8 cellular contexts compared by ENCODE assay signal in the genomic region with DNA sequence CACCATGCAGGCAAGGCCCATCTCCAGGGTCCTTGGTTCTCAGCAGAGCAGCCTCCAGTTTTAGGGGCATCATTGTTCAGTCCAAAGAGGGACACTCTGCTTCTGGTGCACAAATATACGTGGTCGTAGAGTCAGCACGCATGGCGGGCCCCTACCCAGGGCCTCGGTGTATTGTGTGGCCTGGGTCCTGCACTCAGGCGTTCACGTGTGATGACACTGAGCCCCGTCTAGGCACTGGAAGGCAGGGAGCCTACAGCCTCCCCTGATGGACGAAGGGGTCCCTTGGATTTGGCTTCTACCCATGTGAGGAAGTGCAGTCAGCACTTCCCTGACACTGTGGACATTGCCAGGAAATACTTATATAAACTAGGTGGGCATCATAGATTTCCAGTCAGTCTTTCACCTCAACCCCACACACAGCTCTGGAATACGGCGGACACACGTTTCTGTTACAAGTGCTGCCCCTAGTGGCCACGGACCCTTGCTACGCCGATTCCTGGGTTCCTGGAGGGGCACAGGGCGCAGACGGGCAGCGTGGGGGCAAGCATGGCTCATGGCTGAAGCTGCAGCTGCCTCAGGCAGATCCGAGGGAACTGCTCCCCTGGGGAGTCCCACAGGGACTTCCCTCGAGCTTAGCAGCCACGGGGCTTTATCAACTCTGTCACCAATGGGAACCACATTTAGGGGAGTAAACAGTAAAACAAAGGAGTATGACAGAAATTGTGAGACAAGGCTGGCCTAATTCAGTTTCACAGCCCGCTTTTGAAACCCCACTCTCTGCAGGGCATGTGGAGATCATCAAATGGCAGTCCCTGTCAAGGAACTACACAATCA. TPM values are rescaled to one million over a fixed set of nuclear protein-coding genes. Genes with fewer than 3 reads are reported as not detected.
DNase-seq lines count a peak whose midpoint lies in the region; ATAC-seq lines count a peak whose summit lies in the region.

No MANE protein-coding gene starts in this region.

- no peak overlapping the region for H3K4me3 ChIP-seq in CD4-positive, CD25-positive, alpha-beta regulatory T cell (ENCODE audit: low read depth, low read length)

- DNase-seq in CD4-positive, CD25-positive, alpha-beta regulatory T cell, result no peak
- peak; percentile 48 for DNase-seq in RPMI8226
- DNase-seq in iPS-NIHi7 (ENCODE audit: extremely low spot score), result peak; percentile 84
- DNase-seq in T-helper 9 cell, result no peak
- DNase-seq in anterior cingulate cortex (lab: John Stamatoyannopoulos, UW), result no peak
- DNase-seq in hypothalamus (lab: John Stamatoyannopoulos, UW), result no peak

- H3K36me3 Mint-ChIP-seq in CD4-positive, CD25-positive, alpha-beta regulatory T cell, result peaks cover 18% of the 10 kb centered on the region

- peak overlapping the region in 2 of 3 donors; percentile 31 to 60 for H3K27ac Mint-ChIP-seq in CD4-positive, CD25-positive, alpha-beta regulatory T cell

- H3K4me1 ChIP-seq in CD4-positive, CD25-positive, alpha-beta regulatory T cell (ENCODE audit: control insufficient read depth, insufficient read depth, low read length, poor library complexity, severe bottlenecking), result no peaks in the 10 kb centered on the region

- H3K9me3 ChIP-seq in CD4-positive, CD25-positive, alpha-beta regulatory T cell (ENCODE audit: control insufficient read depth in 2 of 2, low read length in 2 of 2), result no peaks in the 10 kb centered on the region

- H3K9me3 Mint-ChIP-seq in CD4-positive, CD25-positive, alpha-beta regulatory T cell, result no peaks in the 10 kb centered on the region

- no peak overlapping the region for H3K27ac ChIP-seq in CD4-positive, CD25-positive, alpha-beta regulatory T cell (ENCODE audit: insufficient read depth, low read length, poor library complexity, severe bottlenecking)

- H3K36me3 ChIP-seq in CD4-positive, CD25-positive, alpha-beta regulatory T cell (ENCODE audit: control insufficient read depth, insufficient read depth, low read length), result peaks cover 23% of the 10 kb centered on the region

- H3K4me3 Mint-ChIP-seq in CD4-positive, CD25-positive, alpha-beta regulatory T cell, result no peak overlapping the region

- H3K4me1 Mint-ChIP-seq in CD4-positive, CD25-positive, alpha-beta regulatory T cell, result peaks cover 0 to 4% (median 1%) of the 10 kb centered on the region in 4 donors

- no peak for ATAC-seq in CD4-positive, CD25-positive, alpha-beta regulatory T cell (ENCODE audit: low read depth in 2 of 2)
- ATAC-seq in GM21447 (IDR thresholded peaks at IDR 0.05; ENCODE audit: unreplicated experiment), result peak; percentile 60
- ATAC-seq in HG03457 (IDR thresholded peaks at IDR 0.05; ENCODE audit: unreplicated experiment), result no peak

- H3K27me3 ChIP-seq in CD4-positive, CD25-positive, alpha-beta regulatory T cell (ENCODE audit: control insufficient read depth, insufficient read depth, low read length), result no peaks in the 10 kb centered on the region

- no peaks in the 10 kb centered on the region for H3K27me3 Mint-ChIP-seq in CD4-positive, CD25-positive, alpha-beta regulatory T cell

RNA-seq across cellular contexts. Expression of a gene that starts 25.4 kb away (rescaled TPM):
- total RNA-seq in CD4-positive, CD25-positive, alpha-beta regulatory T cell, result 5.5 TPM
- 1 to 10 TPM; 2.0 to 2.4 (median 2.2) TPM for polyA plus RNA-seq in CD4-positive, CD25-positive, alpha-beta regulatory T cell

RNA-seq across cellular contexts. Expression of a gene that starts 39.3 kb away (rescaled TPM):
- total RNA-seq in CD4-positive, CD25-positive, alpha-beta regulatory T cell, result 15.2 TPM
- polyA plus RNA-seq in CD4-positive, CD25-positive, alpha-beta regulatory T cell, result 10 to 100 TPM; 15.0 to 28.1 (median 20.3) TPM

RNA-seq across cellular contexts. Expression of a gene that starts 54.5 kb away (rescaled TPM):
- 2.4 TPM for total RNA-seq in CD4-positive, CD25-positive, alpha-beta regulatory T cell
- 1 to 10 TPM; 3.2 to 4.1 (median 3.5) TPM for polyA plus RNA-seq in CD4-positive, CD25-positive, alpha-beta regulatory T cell

Comparison
In these comparisons a context has a peak if more than half of its experiments do, and no peak if none do; other contexts are left out.
1. DNase-seq: peak in RPMI8226 (single experiment) and iPS-NIHi7 (single experiment); none in CD4-positive, CD25-positive, alpha-beta regulatory T cell (0 of 3), T-helper 9 cell (single experiment), anterior cingulate cortex (0 of 58) and hypothalamus (0 of 51).